9 cellular contexts compared by ENCODE assay signal in genomic region chr5:151671979-151672378, GRCh38. TPM values are rescaled to one million over a fixed set of nuclear protein-coding genes. Genes with fewer than 3 reads are reported as not detected.
DNase-seq lines count a peak whose midpoint lies in the region; ATAC-seq and TF ChIP-seq lines count a peak whose summit lies in the region.
"Had no signal": no experiment of that assay in that cellular context is flagged by ENCODE, and none has a peak within 500 bp of the region (broad histone marks: within the 10 kb centered on the region; RNA-seq: fewer than 3 reads in every experiment).

No MANE protein-coding gene starts in this region.

- DNase-seq in A673 (ENCODE audit: low spot score) (peak; percentile 77), adrenal gland (peak in 5 of 7 donors; percentile 47 to 83 (median 49)), foreskin keratinocyte (no peak), osteoblast (ENCODE audit: insufficient read length, low spot score, missing footprints) (no peak), NCI-H1417 (lab: John Stamatoyannopoulos, UW) (no peak), NCI-H82 treated with DMSO at 0.1 percent for 48 hours (lab: John Stamatoyannopoulos, UW; ENCODE audit: unreplicated experiment) (no peak), NCI-H345 treated with DMSO at 0.1 percent for 48 hours (lab: John Stamatoyannopoulos, UW; ENCODE audit: unreplicated experiment) (no peak)
- DNase-seq: KBM-7 had no signal

- TF ChIP-seq POLR2A in adrenal gland (IDR thresholded peaks at IDR 0.05) = no peak

- H2AFZ ChIP-seq in osteoblast (ENCODE audit: low read length) = no peak overlapping the region

- H3K9me3 ChIP-seq in A673 (ENCODE audit: low read depth, low read length, poor library complexity, severe bottlenecking) (no peaks in the 10 kb centered on the region), adrenal gland (replicated peaks in 1 of 3) (no peaks in the 10 kb centered on the region), osteoblast (ENCODE audit: low read depth, low read length) (no peaks in the 10 kb centered on the region)

- CTCF ChIA-PET in A673 (lab: Charles Lee) = no interaction called here

- TF ChIP-seq CTCF in A673 (conservative IDR thresholded peaks at IDR 0.05; ENCODE audit: low read depth, low read length) (no peak), adrenal gland (IDR thresholded peaks at IDR 0.05) (no peak), foreskin keratinocyte (conservative IDR thresholded peaks at IDR 0.05) (no peak), osteoblast (IDR thresholded peaks at IDR 0.05; ENCODE audit: extremely low read depth, low read depth, low read length) (no peak)

- no peaks in the 10 kb centered on the region for H3K27me3 ChIP-seq in A673 (replicated peaks; ENCODE audit: insufficient read depth, low read depth, low read length, poor library complexity)
- no peaks in the 10 kb centered on the region for H3K27me3 ChIP-seq in adrenal gland
- no peaks in the 10 kb centered on the region for H3K27me3 ChIP-seq in foreskin keratinocyte
- H3K27me3 ChIP-seq in osteoblast (ENCODE audit: insufficient read depth, low read length) = no peaks in the 10 kb centered on the region

- H3K36me3 ChIP-seq in A673 (ENCODE audit: insufficient read depth, low read length, poor library complexity, severe bottlenecking) (peaks cover 60% of the 10 kb centered on the region), adrenal gland (replicated peaks in 1 of 2) (peaks cover 0 to 88% of the 10 kb centered on the region in 2 donors), osteoblast (ENCODE audit: insufficient read depth, low read length) (peaks cover 98% of the 10 kb centered on the region)

- H3K79me2 ChIP-seq in osteoblast (ENCODE audit: insufficient read depth, low read length) = peaks cover 79% of the 10 kb centered on the region

- H3K4me2 ChIP-seq in osteoblast (ENCODE audit: insufficient read depth, low read length) = peak overlapping the region; percentile 17

- peaks cover 93% of the 10 kb centered on the region for H4K20me1 ChIP-seq in osteoblast (ENCODE audit: insufficient read depth, low read length)

- H3K4me3 ChIP-seq in A673 (ENCODE audit: low read depth, low read length, poor library complexity, severe bottlenecking) (no peak overlapping the region), adrenal gland (no peak overlapping the region), osteoblast (ENCODE audit: insufficient read depth, low read length) (no peak overlapping the region)

- H3K4me1 ChIP-seq in A673 (ENCODE audit: insufficient read depth, low read length, poor library complexity, severe bottlenecking) (peaks cover 22% of the 10 kb centered on the region), adrenal gland (replicated peaks in 1 of 2) (peaks cover 64 to 87% of the 10 kb centered on the region in 2 donors), foreskin keratinocyte (peaks cover 21% of the 10 kb centered on the region), osteoblast (ENCODE audit: insufficient read depth, low read length) (peaks cover 81% of the 10 kb centered on the region)

- H3K27ac ChIP-seq in A673 (ENCODE audit: low read depth, low read length, poor library complexity, severe bottlenecking) = peak overlapping the region; percentile 45
- H3K27ac ChIP-seq in adrenal gland = peak overlapping the region; percentile 18 to 81 (median 77)
- H3K27ac ChIP-seq in foreskin keratinocyte = peak overlapping the region; percentile 6
- H3K27ac ChIP-seq in osteoblast (ENCODE audit: low read depth, low read length) = peak overlapping the region; percentile 84

- intact Hi-C loops in A673 (cut with micrococcal nuclease; ENCODE audit: unreplicated experiment) (no loop called here), adrenal gland (cut with DNase I) (no loop called here)

- POLR2A ChIA-PET in A673 (lab: Charles Lee; ENCODE audit: low non-redundant PET) = no interaction called here

- no TSS peak for BruUV-seq in A673 (replicated peaks; lab: Mats Ljungman, UMichigan)

- WGBS in adrenal gland, 4 donors = 66 to 71% (median 69%) methylated on average over 5 of the region's 5 CpGs

- ATAC-seq in foreskin keratinocyte (no peak), HG02623 (IDR thresholded peaks at IDR 0.05; ENCODE audit: unreplicated experiment) (no peak)

RNA-seq across cellular contexts. Expression of gene SPARC, which starts 14.7 kb away (rescaled TPM):
- total RNA-seq in A673 (2021) (268 and 339 TPM in 2 replicates), adrenal gland (1,000 to 10,000 TPM in 4 of 8 donors, 100 to 1,000 TPM in 4; 478 to 3,013 (median 1,213) TPM), foreskin keratinocyte (459 and 490 TPM in 2 replicates), osteoblast (4,046 and 4,600 TPM in 2 replicates)
- polyA plus RNA-seq in adrenal gland (1,000 to 10,000 TPM in 1 of 3 donors, 100 to 1,000 TPM in 2; 145 to 2,674 (median 298) TPM), foreskin keratinocyte (365 and 441 TPM in 2 replicates)

Comparison
In these comparisons a context has a peak if more than half of its experiments do, and no peak if none do; other contexts are left out.
1. DNase-seq: peak in A673 (single experiment) and adrenal gland (5 of 7); none in foreskin keratinocyte (0 of 2), osteoblast (single experiment), NCI-H1417 (0 of 3), NCI-H82 treated with DMSO at 0.1 percent for 48 hours (single experiment) and NCI-H345 treated with DMSO at 0.1 percent for 48 hours (single experiment).
2. H3K27ac ChIP-seq: peak in every context shown above with its lines; median percentile 84 in osteoblast; 77 in adrenal gland; 45 in A673; 6 in foreskin keratinocyte.